Comparison of ENCODE assay signal across 18 cellular contexts in the genomic region with DNA sequence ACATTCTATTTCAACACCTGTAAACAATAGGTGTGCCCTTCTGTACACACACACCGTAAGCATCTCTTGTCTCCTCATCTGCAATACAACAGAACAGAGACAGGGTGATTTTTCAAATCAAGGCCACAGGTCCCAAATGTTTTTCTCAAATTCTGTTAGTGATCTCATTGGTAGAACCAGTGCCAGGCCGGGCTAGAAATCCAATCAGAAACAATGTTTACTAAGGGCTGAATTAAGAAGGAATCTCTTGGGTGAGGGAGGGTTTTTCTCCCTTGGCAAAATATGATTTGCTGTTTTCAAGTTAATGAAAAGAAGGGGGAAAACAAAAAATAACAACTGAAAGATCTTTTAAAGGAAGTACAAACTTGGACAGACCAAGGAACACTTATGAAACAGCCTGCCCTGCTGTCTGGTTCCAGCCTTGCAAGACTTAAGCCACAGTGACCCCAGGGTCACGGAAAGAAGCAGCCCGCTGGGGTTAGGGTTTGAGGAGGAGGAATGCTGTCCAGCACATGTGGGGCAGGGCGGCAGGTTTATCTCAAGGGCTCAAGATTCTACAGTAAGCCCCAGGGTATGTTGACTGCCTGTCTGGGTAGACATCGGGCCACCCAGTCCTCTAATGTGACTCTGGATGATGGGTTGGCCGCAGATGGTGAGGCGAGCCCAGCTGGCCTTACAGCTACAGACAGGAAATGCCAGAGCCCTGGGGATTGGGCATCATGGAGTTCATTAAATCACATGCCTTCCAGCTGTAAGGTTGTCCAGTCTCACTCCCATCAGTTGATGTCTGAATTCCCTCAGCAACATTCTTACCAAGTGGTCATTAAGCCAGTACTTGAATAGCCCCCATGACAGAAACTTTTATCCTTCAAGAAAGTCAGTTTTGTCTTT.
A peak's percentile ranks its signal among the peaks of the same experiment; 100 is the strongest.
DNase-seq lines count a peak whose midpoint lies in the region; ATAC-seq, FAIRE-seq and TF ChIP-seq lines count a peak whose summit lies in the region.
"Had no signal": no experiment of that assay in that cellular context is flagged by ENCODE, and none has a peak within 500 bp of the region (broad histone marks: within the 10 kb centered on the region; RNA-seq: fewer than 3 reads in every experiment).

No MANE protein-coding gene starts in this region.

- CTCF ChIA-PET in HepG2 (lab: Yijun Ruan, JAX; ENCODE audit: low intra/inter-chr PET ratio, low total read pairs), result no interaction called here

- H3K36me3 ChIP-seq in liver (ENCODE audit: control insufficient read depth in 4 of 4, insufficient read depth in 3 of 4, low read depth in 1 of 4, low read length in 3 of 4), result no peaks in the 10 kb centered on the region
- H3K36me3 ChIP-seq in HepG2 (replicated peaks in 1 of 2; ENCODE audit: control insufficient read depth in 1 of 2, insufficient read depth in 2 of 2, low read length in 2 of 2), result no peaks in the 10 kb centered on the region
- H3K36me3 ChIP-seq in neutrophil, result no peaks in the 10 kb centered on the region
- H3K36me3 ChIP-seq: Peyer's patch, thoracic aorta had no signal

- H3K27me3 ChIP-seq in liver (ENCODE audit: control insufficient read depth in 4 of 4, insufficient read depth in 4 of 4, low read length in 3 of 4) (no peaks in the 10 kb centered on the region), HepG2 (ENCODE audit: control insufficient read depth in 1 of 2, insufficient read depth in 2 of 2, low read length in 2 of 2) (no peaks in the 10 kb centered on the region; a peak in 1 of 5 replicates), neutrophil (no peaks in the 10 kb centered on the region)
- H3K27me3 ChIP-seq: Peyer's patch had no signal

- BruUV-seq in HepG2 (replicated peaks; lab: Mats Ljungman, UMichigan), result no TSS peak

- WGBS in liver, result 87% methylated on average over 8 of the region's 8 CpGs
- 84% methylated on average over 6 of the region's 8 CpGs for WGBS in HepG2 (ENCODE audit: low lambda C conversion rate)

- TF ChIP-seq EP300 in HepG2 (IDR thresholded peaks at IDR 0.05; ENCODE audit: low read depth in 2 of 2, low read length in 2 of 2), result no peak
- no peak for TF ChIP-seq EP300 in HepG2 (CRISPR knock-in tag; IDR thresholded peaks at IDR 0.05; ENCODE audit: borderline replicate concordance)

- DNase-seq in HepG2 (ENCODE audit: low spot score) (no peak), fibroblast of mammary gland (ENCODE audit: low read depth) (peak; percentile 62), H4 (ENCODE audit: low spot score) (no peak), ACHN (no peak)
- DNase-seq: activated CD4-positive, alpha-beta T cell treated with anti-CD3 and anti-CD28 coated beads for 48 hours; activated T-cell treated with anti-CD3 and anti-CD28 coated beads, Interleukin-2, amount 50 U/mL, for 48 hours; amygdala; NCI-H1417; NCI-H524; Peyer's patch; small intestine had no signal

- no peak overlapping the region for H3K4me2 ChIP-seq in HepG2 (ENCODE audit: low read depth, low read length)

- TF ChIP-seq RAD21 in liver (IDR thresholded peaks at IDR 0.05) (peak in 1 of 2 donors; percentile 20), HepG2 (CRISPR knock-in tag; IDR thresholded peaks at IDR 0.05) (no peak)

- POLR2A ChIA-PET in HepG2 (lab: Yijun Ruan, JAX), result no interaction called here

- H2AFZ ChIP-seq in HepG2 (ENCODE audit: low read length), result no peak overlapping the region

- H3K9me3 ChIP-seq in liver (ENCODE audit: control insufficient read depth in 4 of 4, low read length in 3 of 4) (no peaks in the 10 kb centered on the region), HepG2 (ENCODE audit: low read length) (no peaks in the 10 kb centered on the region), neutrophil (no peaks in the 10 kb centered on the region)
- H3K9me3 ChIP-seq: Peyer's patch, thoracic aorta had no signal

- TF ChIP-seq CTCF in liver (IDR thresholded peaks at IDR 0.05; ENCODE audit: low read depth, low read length, missing input control), result no peak
- no peak for TF ChIP-seq CTCF in HepG2 (CRISPR knock-in tag; IDR thresholded peaks at IDR 0.05)
- TF ChIP-seq CTCF in fibroblast of mammary gland (conservative IDR thresholded peaks at IDR 0.05; ENCODE audit: control insufficient read depth, insufficient read depth, low read depth, low read length), result peak; percentile 10
- TF ChIP-seq CTCF in neutrophil (IDR thresholded peaks at IDR 0.05), result no peak

- TF ChIP-seq POLR2A in HepG2 (IDR thresholded peaks at IDR 0.05; ENCODE audit: insufficient read depth in 1 of 2, low read depth in 2 of 2, low read length in 2 of 2), result no peak

- no peaks in the 10 kb centered on the region for H3K4me1 ChIP-seq in liver (ENCODE audit: control insufficient read depth in 4 of 4, insufficient read depth in 4 of 4, low read length in 3 of 4)
- H3K4me1 ChIP-seq in HepG2 (ENCODE audit: insufficient read depth, low read length), result no peaks in the 10 kb centered on the region
- peaks cover 32 to 38% of the 10 kb centered on the region in 2 experiments for H3K4me1 ChIP-seq in neutrophil (ENCODE audit: control insufficient read depth in 1 of 2, insufficient read depth in 1 of 2, low read depth in 1 of 2, low read length in 1 of 2)
- H3K4me1 ChIP-seq: Peyer's patch had no signal

- no peak for FAIRE-seq in HepG2 (lab: Jason Lieb, UNC)
- FAIRE-seq: frontal cortex, small intestine had no signal

- H3K9ac ChIP-seq in liver (ENCODE audit: low read depth in 1 of 2, low read length in 2 of 2) (no peak overlapping the region), HepG2 (ENCODE audit: insufficient read depth, low read depth, low read length) (no peak overlapping the region)

- no peak overlapping the region for H3K4me3 ChIP-seq in liver (ENCODE audit: low read depth in 1 of 3, low read length in 3 of 3)
- H3K4me3 ChIP-seq in HepG2 (replicated peaks in 1 of 3; ENCODE audit: insufficient read depth in 1 of 3, low read depth in 2 of 3, low read length in 3 of 3), result no peak overlapping the region
- H3K4me3 ChIP-seq in fibroblast of mammary gland (ENCODE audit: control insufficient read depth, low read depth, low read length), result no peak overlapping the region
- H3K4me3 ChIP-seq in neutrophil (ENCODE audit: low read depth in 1 of 2, low read length in 1 of 2), result no peak overlapping the region
- H3K4me3 ChIP-seq: Peyer's patch, thoracic aorta had no signal

- H4K20me1 ChIP-seq in HepG2 (ENCODE audit: insufficient read depth, low read length), result no peaks in the 10 kb centered on the region

- H3K27ac ChIP-seq in liver (ENCODE audit: low read depth in 1 of 2, low read length in 2 of 2) (no peak overlapping the region), HepG2 (ENCODE audit: extremely low read length, insufficient read depth, low read length) (no peak overlapping the region), neutrophil (peak overlapping the region; percentile 54)
- H3K27ac ChIP-seq: thoracic aorta had no signal

- in situ Hi-C loops in HepG2 (cut with HindIII; ENCODE audit: extremely low pct_ligation_motif_present, low pct_unique_long_range_greater_than_20kb) (no loop called here), ACHN (cut with HindIII; ENCODE audit: low pct_ligation_motif_present, low pct_unique_long_range_greater_than_20kb, low sequenced_read_pairs) (no loop called here)

- H3K79me2 ChIP-seq in HepG2 (ENCODE audit: insufficient read depth, low read length), result no peaks in the 10 kb centered on the region

- ATAC-seq in HepG2, result no peak
- no peak for ATAC-seq in GM21619 (IDR thresholded peaks at IDR 0.05; ENCODE audit: unreplicated experiment)
- ATAC-seq in GM19328 (IDR thresholded peaks at IDR 0.05; ENCODE audit: unreplicated experiment), result no peak
- ATAC-seq: natural killer cell treated with Interleukin-12 subunit alpha and Interleukin-12 subunit beta and Interleukin-15 and Interleukin-18, amount 100 ng/mL, for 72 hours had no signal

- intact Hi-C loops in HepG2 (cut with micrococcal nuclease; ENCODE audit: unreplicated experiment), result no loop called here

TF ChIP-seq in liver, 16 proteins besides CTCF, POLR2A, EP300 and RAD21:
- TF ChIP-seq FOXA2 (IDR thresholded peaks at IDR 0.05) (no peak), GABPA (IDR thresholded peaks at IDR 0.05 in 1 of 2, conservative IDR thresholded peaks at IDR 0.05 in 1 of 2) (no peak), TAF1 (conservative IDR thresholded peaks at IDR 0.05) (no peak), NR2F2 (IDR thresholded peaks at IDR 0.05) (peak; percentile 90), RXRA (IDR thresholded peaks at IDR 0.05) (peak in 1 of 2 donors; percentile 22), HNF4G (IDR thresholded peaks at IDR 0.05) (no peak)
- TF ChIP-seq, protein P1, sequence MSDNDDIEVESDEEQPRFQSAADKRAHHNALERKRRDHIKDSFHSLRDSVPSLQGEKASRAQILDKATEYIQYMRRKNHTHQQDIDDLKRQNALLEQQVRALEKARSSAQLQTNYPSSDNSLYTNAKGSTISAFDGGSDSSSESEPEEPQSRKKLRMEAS (IDR thresholded peaks at IDR 0.05), result no peak
- TF ChIP-seq, protein P2, sequence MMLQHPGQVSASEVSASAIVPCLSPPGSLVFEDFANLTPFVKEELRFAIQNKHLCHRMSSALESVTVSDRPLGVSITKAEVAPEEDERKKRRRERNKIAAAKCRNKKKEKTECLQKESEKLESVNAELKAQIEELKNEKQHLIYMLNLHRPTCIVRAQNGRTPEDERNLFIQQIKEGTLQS (IDR thresholded peaks at IDR 0.05), result no peak
